Comparison of ENCODE assay signal across 8 cellular contexts in the genomic region with DNA sequence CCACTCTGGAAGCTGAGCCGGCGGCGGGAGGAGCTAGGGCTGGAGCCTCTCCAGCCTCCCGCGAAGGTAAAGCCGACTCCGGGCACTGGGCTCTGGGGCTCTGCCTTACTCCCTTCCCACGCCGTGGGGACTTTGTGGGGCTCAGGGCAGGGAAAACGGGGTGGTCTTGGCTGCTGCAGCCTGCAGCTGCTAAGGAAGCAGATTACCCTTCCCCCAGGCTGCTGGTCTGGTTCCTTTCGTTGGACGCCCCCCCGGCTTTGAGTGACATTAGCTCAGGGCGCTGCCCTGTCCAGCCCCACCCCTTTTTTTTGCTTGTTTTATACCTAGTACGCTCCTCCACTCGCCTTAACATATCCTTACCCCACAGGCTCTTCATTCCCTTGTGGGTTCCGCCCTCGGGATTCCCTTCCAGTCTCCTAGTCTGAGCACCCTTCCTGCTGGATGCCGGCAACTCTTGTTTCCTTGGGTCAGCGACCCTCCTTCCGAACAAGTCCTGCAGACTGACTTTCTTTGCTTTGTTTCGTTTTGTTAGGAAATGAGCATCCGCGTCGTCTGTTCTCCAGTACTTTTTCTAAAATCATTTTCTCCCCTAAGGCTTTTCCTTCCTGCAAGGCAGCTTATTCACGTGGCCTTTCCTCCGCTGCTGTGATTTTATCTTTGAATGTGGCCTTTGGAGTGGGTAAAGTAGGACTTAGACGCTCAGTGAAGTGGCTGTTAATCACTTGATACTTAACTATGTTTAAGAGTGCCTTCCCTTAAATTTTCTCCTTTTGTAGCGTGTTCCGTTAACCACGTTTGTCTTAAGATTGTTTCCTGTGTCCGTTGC. TPM values are rescaled to one million over a fixed set of nuclear protein-coding genes. Genes with fewer than 3 reads are reported as not detected.
DNase-seq lines count a peak whose midpoint lies in the region; FAIRE-seq and TF ChIP-seq lines count a peak whose summit lies in the region.

No MANE protein-coding gene starts in this region.

- H2AFZ ChIP-seq in SK-N-SH (ENCODE audit: low read depth) (peak overlapping the region; percentile 77), mammary epithelial cell (ENCODE audit: low read depth, low read length) (peak overlapping the region; percentile 100), keratinocyte (ENCODE audit: control insufficient read depth, low read length) (peak overlapping the region; percentile 93)

- no peaks in the 10 kb centered on the region for H3K36me3 ChIP-seq in HEK293 (ENCODE audit: control insufficient read depth in 2 of 2, insufficient read depth in 1 of 2, low read length in 2 of 2)
- peaks cover 9 to 15% of the 10 kb centered on the region in 2 experiments for H3K36me3 ChIP-seq in SK-N-SH (replicated peaks in 1 of 2; ENCODE audit: control insufficient read depth in 1 of 2, insufficient read depth in 2 of 2, low read length in 1 of 2)
- H3K36me3 ChIP-seq in mammary epithelial cell (ENCODE audit: insufficient read depth, low read length): no peaks in the 10 kb centered on the region
- peaks cover 0 to 4% of the 10 kb centered on the region in 2 experiments for H3K36me3 ChIP-seq in keratinocyte (ENCODE audit: control insufficient read depth in 2 of 2, extremely low read depth in 1 of 2, insufficient read depth in 2 of 2, low read length in 2 of 2)

- no peaks in the 10 kb centered on the region for H3K4me1 ChIP-seq in HEK293 (ENCODE audit: control insufficient read depth, insufficient read depth, low read length)
- peaks cover 6 to 7% of the 10 kb centered on the region in 2 experiments; a peak in 3 of 4 replicates for H3K4me1 ChIP-seq in SK-N-SH (ENCODE audit: control insufficient read depth in 1 of 2, insufficient read depth in 2 of 2, low read depth in 1 of 2, low read length in 1 of 2)
- peaks cover 12% of the 10 kb centered on the region for H3K4me1 ChIP-seq in mammary epithelial cell (ENCODE audit: insufficient read depth, low read length)
- H3K4me1 ChIP-seq in keratinocyte (ENCODE audit: control insufficient read depth, extremely low read depth, insufficient read depth, low read length): peaks cover 8% of the 10 kb centered on the region

- 2% methylated on average over 22 of the region's 32 CpGs for WGBS in SK-N-SH (ENCODE audit: low lambda C conversion rate)
- 12% methylated on average over 9 of the region's 32 CpGs for WGBS in mammary epithelial cell (ENCODE audit: low coverage, missing lambda C conversion rate)

- TF ChIP-seq CTCF in HEK293 (tag by site-specific recombination; IDR thresholded peaks at IDR 0.05) (no peak), SK-N-SH (IDR thresholded peaks at IDR 0.05) (no peak), mammary epithelial cell (conservative IDR thresholded peaks at IDR 0.05 in 1 of 2, IDR thresholded peaks at IDR 0.05 in 1 of 2; ENCODE audit: extremely low read depth in 1 of 2, insufficient read depth in 1 of 2, low read depth in 1 of 2, low read length in 2 of 2) (no peak), keratinocyte (optimal IDR thresholded peaks at IDR 0.05 in 1 of 3, IDR thresholded peaks at IDR 0.05 in 1 of 3, conservative IDR thresholded peaks at IDR 0.05 in 1 of 3; ENCODE audit: extremely low read depth in 1 of 3, insufficient read depth in 2 of 3, low read length in 3 of 3) (no peak)

- H3K9me2 ChIP-seq in SK-N-SH: no peaks in the 10 kb centered on the region

- H3K4me3 ChIP-seq in HEK293 (ENCODE audit: low read depth, low read length): peak overlapping the region; percentile 99
- peak overlapping the region; percentile 97 to 99 for H3K4me3 ChIP-seq in SK-N-SH (ENCODE audit: low read depth in 2 of 2, low read length in 1 of 2)
- H3K4me3 ChIP-seq in mammary epithelial cell (replicated peaks in 1 of 3; ENCODE audit: insufficient read depth in 1 of 3, low read depth in 2 of 3, low read length in 3 of 3): peak overlapping the region; percentile 95 to 98 (median 97)
- H3K4me3 ChIP-seq in keratinocyte (ENCODE audit: control insufficient read depth in 2 of 3, extremely low read depth in 1 of 3, insufficient read depth in 2 of 3, low read depth in 1 of 3, low read length in 3 of 3): peak overlapping the region; percentile 93 to 100 (median 99)

- DNase-seq in NCI-H2081 (lab: John Stamatoyannopoulos, UW) (peak; percentile 32 to 76), NCI-H2081 treated with DMSO at 0.1 percent for 48 hours (lab: John Stamatoyannopoulos, UW) (no peak), LoVo (ENCODE audit: low spot score) (peak; percentile 77), SK-N-SH (peak; percentile 55), mammary epithelial cell (peak; percentile 82), keratinocyte (ENCODE audit: low read depth, low spot score) (no peak)
- peak; percentile 68 for DNase-seq in stimulated activated CD4-positive, alpha-beta T cell treated with anti-CD3 and anti-CD28 coated beads, Interleukin-15, amount 100 ng/mL, for 24 hours

- H3K9me3 ChIP-seq in HEK293 (ENCODE audit: control insufficient read depth, insufficient read depth, low read depth, low read length): no peaks in the 10 kb centered on the region
- H3K9me3 ChIP-seq in SK-N-SH: no peaks in the 10 kb centered on the region
- no peaks in the 10 kb centered on the region for H3K9me3 ChIP-seq in mammary epithelial cell (replicated peaks; ENCODE audit: insufficient read depth, low read length)
- H3K9me3 ChIP-seq in keratinocyte (ENCODE audit: control insufficient read depth, low read depth, low read length): no peaks in the 10 kb centered on the region

- CTCF ChIA-PET in HEK293 (lab: Yijun Ruan, JAX) (interaction anchor here (0.6 kb wide), 1 partner anchor 252 kb away, joined by 3 read pairs; no protein-coding TSS in a partner anchor), SK-N-SH (lab: Yijun Ruan, JAX) (interaction anchor here (0.6 to 1.6 kb wide), 5 partner anchors 9 to 1402 kb away, joined by 3 to 4 read pairs (median 3); no protein-coding TSS in a partner anchor), mammary epithelial cell (lab: Charles Lee; ENCODE audit: low non-redundant PET) (no interaction called here)

- intact Hi-C loops in mammary epithelial cell (cut with micrococcal nuclease): no loop called here

- dilution Hi-C loops in mammary epithelial cell (cut with HindIII; ENCODE audit: low sequenced_read_pairs): no loop called here
- dilution Hi-C loops in keratinocyte (cut with MboI; ENCODE audit: extremely low pct_ligation_motif_present, low sequenced_read_pairs): no loop called here

- H3K27me3 ChIP-seq in SK-N-SH (ENCODE audit: insufficient read depth): no peaks in the 10 kb centered on the region
- H3K27me3 ChIP-seq in mammary epithelial cell (ENCODE audit: insufficient read depth, low read length): no peaks in the 10 kb centered on the region
- no peaks in the 10 kb centered on the region for H3K27me3 ChIP-seq in keratinocyte (ENCODE audit: control insufficient read depth, extremely low read depth, insufficient read depth, low read length)

- BruUV-seq in mammary epithelial cell (replicated peaks; lab: Mats Ljungman, UMichigan): no TSS peak

- H3K79me2 ChIP-seq in SK-N-SH (ENCODE audit: insufficient read depth) (peaks cover 51% of the 10 kb centered on the region), mammary epithelial cell (ENCODE audit: insufficient read depth, low read length) (peaks cover 51% of the 10 kb centered on the region), keratinocyte (ENCODE audit: control insufficient read depth, insufficient read depth, low read length) (peaks cover 51% of the 10 kb centered on the region)

- H3K9ac ChIP-seq in SK-N-SH: peak overlapping the region; percentile 93
- H3K9ac ChIP-seq in mammary epithelial cell (ENCODE audit: insufficient read depth, low read length): peak overlapping the region; percentile 93
- peak overlapping the region; percentile 98 for H3K9ac ChIP-seq in keratinocyte (ENCODE audit: control insufficient read depth, extremely low read depth, insufficient read depth, low read length)

- TF ChIP-seq EP300 in SK-N-SH (IDR thresholded peaks at IDR 0.05; ENCODE audit: borderline replicate concordance in 1 of 2, low read depth in 1 of 2, low read length in 1 of 2): no peak

- no peak for FAIRE-seq in keratinocyte (lab: Jason Lieb, UNC)

- POLR2A ChIA-PET in HEK293 (lab: Yijun Ruan, JAX) (interaction anchor here (0.8 kb wide), 1 partner anchor 45 kb away, joined by 3 read pairs; no protein-coding TSS in a partner anchor), SK-N-SH (lab: Yijun Ruan, JAX) (interaction anchor here (0.9 to 1.9 kb wide), 3 partner anchors 11 to 15 kb away, joined by 3 to 16 read pairs (median 3); no protein-coding TSS in a partner anchor)

- in situ Hi-C loops in mammary epithelial cell (cut with MboI; ENCODE audit: low sequenced_read_pairs in 2 of 2): no loop called here

- H4K20me1 ChIP-seq in SK-N-SH (ENCODE audit: insufficient read depth): peaks cover 15% of the 10 kb centered on the region; the same call in 1 of the 2 replicates
- no peaks in the 10 kb centered on the region for H4K20me1 ChIP-seq in mammary epithelial cell (ENCODE audit: insufficient read depth, low read length)
- H4K20me1 ChIP-seq in keratinocyte (ENCODE audit: control insufficient read depth, extremely low read depth, insufficient read depth, low read length): no peaks in the 10 kb centered on the region

- no peak for TF ChIP-seq RAD21 in SK-N-SH (IDR thresholded peaks at IDR 0.05; ENCODE audit: low read length)

- H3K9me1 ChIP-seq in keratinocyte (ENCODE audit: control insufficient read depth, extremely low read depth, insufficient read depth, low read length): no peaks in the 10 kb centered on the region

- H3K4me2 ChIP-seq in SK-N-SH: peak overlapping the region; percentile 84
- peak overlapping the region; percentile 93 for H3K4me2 ChIP-seq in mammary epithelial cell (ENCODE audit: insufficient read depth, low read depth, low read length)
- H3K4me2 ChIP-seq in keratinocyte (ENCODE audit: control insufficient read depth, extremely low read depth, insufficient read depth, low read depth, low read length): peak overlapping the region; percentile 82

- H3F3A ChIP-seq in SK-N-SH (replicated peaks; ENCODE audit: insufficient read depth): peaks cover 27% of the 10 kb centered on the region

- peak overlapping the region; percentile 74; the same call in 1 of the 2 replicates for H3K27ac ChIP-seq in HEK293 (ENCODE audit: extremely low read depth, low read depth, low read length)
- peak overlapping the region; percentile 90 to 94 for H3K27ac ChIP-seq in SK-N-SH (ENCODE audit: low read depth in 2 of 2, low read length in 1 of 2)
- H3K27ac ChIP-seq in mammary epithelial cell (ENCODE audit: insufficient read depth, low read depth, low read length): peak overlapping the region; percentile 88
- peak overlapping the region; percentile 94 for H3K27ac ChIP-seq in keratinocyte (ENCODE audit: control insufficient read depth, insufficient read depth, low read length)

RNA-seq across cellular contexts. Expression of gene DNAJC13, which starts 0.6 kb away (rescaled TPM):
- polyA plus RNA-seq in SK-N-SH (2012; rRNA removed) (10.8 and 17.3 TPM in 2 replicates), mammary epithelial cell (15.2 TPM), keratinocyte (18.4 to 24.3 TPM (median 19.0 TPM) in 3 replicates)
- polyA plus RNA-seq in SK-N-SH (2012; cell fraction: cytosol; rRNA removed): 14.6 TPM in 2 replicates
- 14.4 and 32.7 TPM in 2 replicates for polyA plus RNA-seq in SK-N-SH (2012; cell fraction: nucleus; rRNA removed)
- 10 to 100 TPM; 38.0 to 43.8 TPM for total RNA-seq in mammary epithelial cell
- polyA minus RNA-seq in mammary epithelial cell (31.1 TPM), keratinocyte (11.0 to 49.9 TPM (median 25.7 TPM) in 3 replicates)
- polyA plus RNA-seq in keratinocyte (2011; ENCODE audit: low read depth): 12.3 TPM
- polyA plus RNA-seq in keratinocyte (2011; cell fraction: cytosol; rRNA removed): 11.0 and 20.7 TPM in 2 replicates
- 26.1 and 31.9 TPM in 2 replicates for polyA plus RNA-seq in keratinocyte (2011; cell fraction: nucleus; rRNA removed)
- polyA plus RNA-seq in keratinocyte (2012; ENCODE audit: low replicate concordance): 7.3 and 17.1 TPM in 2 replicates
- 27.6 TPM for polyA minus RNA-seq in keratinocyte (2011; cell fraction: cytosol; rRNA and poly(A)+ RNA removed)
- polyA minus RNA-seq in keratinocyte (2011; cell fraction: nucleus; rRNA and poly(A)+ RNA removed): 52.0 and 84.2 TPM in 2 replicates

Comparison
In these comparisons a context has a peak if more than half of its experiments do, and no peak if none do; other contexts are left out.
1. DNase-seq: peak in NCI-H2081 (2 of 2), LoVo (single experiment), SK-N-SH (single experiment), mammary epithelial cell (single experiment) and stimulated activated CD4-positive, alpha-beta T cell treated with anti-CD3 and anti-CD28 coated beads, Interleukin-15, amount 100 ng/mL, for 24 hours (single experiment); none in NCI-H2081 treated with DMSO at 0.1 percent for 48 hours (single experiment) and keratinocyte (single experiment).
2. Peak in every context shown above with its lines, with median percentiles within 50 percentile points of each other: H3K27ac ChIP-seq, H3K4me3 ChIP-seq, H2AFZ ChIP-seq, H3K4me2 ChIP-seq and H3K9ac ChIP-seq.